13 cellular contexts compared by ENCODE assay signal in genomic region chr2:168913171-168913484, GRCh38. TPM values are rescaled to one million over a fixed set of nuclear protein-coding genes. Genes with fewer than 3 reads are reported as not detected.
DNase-seq lines count a peak whose midpoint lies in the region; ATAC-seq, FAIRE-seq and TF ChIP-seq lines count a peak whose summit lies in the region.
"Had no signal": no experiment of that assay in that cellular context is flagged by ENCODE, and none has a peak within 500 bp of the region (broad histone marks: within the 10 kb centered on the region; RNA-seq: fewer than 3 reads in every experiment).

No MANE protein-coding gene starts in this region.

- H3K27me3 ChIP-seq in breast epithelium = no peaks in the 10 kb centered on the region
- H3K27me3 ChIP-seq in HepG2 (ENCODE audit: control insufficient read depth in 1 of 2, insufficient read depth in 2 of 2, low read length in 2 of 2) = peaks cover 2 to 54% of the 10 kb centered on the region in 2 experiments; a peak in 4 of 5 replicates
- H3K27me3 ChIP-seq: upper lobe of left lung had no signal

- no peak for TF ChIP-seq EP300 in HepG2 (IDR thresholded peaks at IDR 0.05; ENCODE audit: low read depth in 2 of 2, low read length in 2 of 2)
- no peak for TF ChIP-seq EP300 in HepG2 (CRISPR knock-in tag; IDR thresholded peaks at IDR 0.05; ENCODE audit: borderline replicate concordance)

- POLR2A ChIA-PET in HepG2 (lab: Yijun Ruan, JAX) = no interaction called here

- H3K27me3 Mint-ChIP-seq in stimulated activated naive CD8-positive, alpha-beta T cell treated with anti-CD3 and anti-CD28 coated beads, Interleukin-15, Interleukin-2, amounts not matched to agents 100 ng/mL and 50 ng/mL, for 24 hours = peaks cover 41% of the 10 kb centered on the region
- peaks cover 55% of the 10 kb centered on the region for H3K27me3 Mint-ChIP-seq in type B pancreatic cell

- TF ChIP-seq RAD21 in HepG2 (CRISPR knock-in tag; IDR thresholded peaks at IDR 0.05) = no peak

- H3K4me2 ChIP-seq in HepG2 (ENCODE audit: low read depth, low read length) = peak overlapping the region; percentile 28; the same call in 1 of the 2 replicates

- peaks cover 3% of the 10 kb centered on the region for H3K9me3 Mint-ChIP-seq in stimulated activated naive CD8-positive, alpha-beta T cell treated with anti-CD3 and anti-CD28 coated beads, Interleukin-15, Interleukin-2, amounts not matched to agents 100 ng/mL and 50 ng/mL, for 24 hours
- no peaks in the 10 kb centered on the region for H3K9me3 Mint-ChIP-seq in type B pancreatic cell

- H3K4me3 ChIP-seq in breast epithelium (peak overlapping the region in 2 of 3 donors; percentile 32 to 62), HepG2 (replicated peaks in 1 of 3; ENCODE audit: insufficient read depth in 1 of 3, low read depth in 2 of 3, low read length in 3 of 3) (no peak overlapping the region)

- FAIRE-seq in HepG2 (lab: Jason Lieb, UNC) = no peak
- FAIRE-seq: GM12891 had no signal

- no peak overlapping the region for H3K27ac Mint-ChIP-seq in stimulated activated naive CD8-positive, alpha-beta T cell treated with anti-CD3 and anti-CD28 coated beads, Interleukin-15, Interleukin-2, amounts not matched to agents 100 ng/mL and 50 ng/mL, for 24 hours
- no peak overlapping the region for H3K27ac Mint-ChIP-seq in type B pancreatic cell
- H3K27ac Mint-ChIP-seq: CD8-positive, alpha-beta memory T cell had no signal

- no peak overlapping the region for H3K9ac ChIP-seq in HepG2 (ENCODE audit: insufficient read depth, low read depth, low read length)

- CTCF ChIA-PET in HepG2 (lab: Yijun Ruan, JAX; ENCODE audit: low intra/inter-chr PET ratio, low total read pairs) = no interaction called here

- no peak for ATAC-seq in stimulated activated naive CD8-positive, alpha-beta T cell treated with anti-CD3 and anti-CD28 coated beads, Interleukin-15, Interleukin-2, amounts not matched to agents 100 U/mL and 50 U/mL, for 24 hours
- peak; percentile 36; the same call in 2 of the 3 replicates for ATAC-seq in HepG2

- no peak for DNase-seq in stimulated activated naive CD8-positive, alpha-beta T cell treated with anti-CD3 and anti-CD28 coated beads, Interleukin-15, Interleukin-2, amounts not matched to agents 100 U/mL and 50 U/mL, for 24 hours
- no peak for DNase-seq in breast epithelium (ENCODE audit: low spot score in 2 of 2)
- DNase-seq in HepG2 (ENCODE audit: low spot score) = no peak
- DNase-seq in type B pancreatic cell (ENCODE audit: extremely low spot score, unreplicated experiment) = no peak
- DNase-seq in stimulated activated naive CD4-positive, alpha-beta T cell treated with Interleukin-2 at 50 U/mL for 16 hours (lab: John Stamatoyannopoulos, UW) = no peak
- DNase-seq in NK-92 (lab: John Stamatoyannopoulos, UW; ENCODE audit: unreplicated experiment) = no peak
- no peak for DNase-seq in activated CD4-positive, alpha-beta T cell treated with anti-CD3 and anti-CD28 coated beads for 48 hours
- DNase-seq: CD8-positive, alpha-beta memory T cell; stimulated activated CD4-positive, alpha-beta T cell treated with anti-CD3 and anti-CD28 coated beads, Interleukin-4, amount 100 ng/mL, for 1 hour had no signal

- no peaks in the 10 kb centered on the region for H3K36me3 Mint-ChIP-seq in stimulated activated naive CD8-positive, alpha-beta T cell treated with anti-CD3 and anti-CD28 coated beads, Interleukin-15, Interleukin-2, amounts not matched to agents 100 ng/mL and 50 ng/mL, for 24 hours (ENCODE audit: low read depth)
- H3K36me3 Mint-ChIP-seq in type B pancreatic cell = no peaks in the 10 kb centered on the region

- no TSS peak for BruUV-seq in HepG2 (replicated peaks; lab: Mats Ljungman, UMichigan)

- H3K9me3 ChIP-seq in breast epithelium (no peaks in the 10 kb centered on the region), HepG2 (ENCODE audit: low read length) (no peaks in the 10 kb centered on the region)
- H3K9me3 ChIP-seq: upper lobe of left lung had no signal

- H3K36me3 ChIP-seq in breast epithelium (no peaks in the 10 kb centered on the region), HepG2 (replicated peaks in 1 of 2; ENCODE audit: control insufficient read depth in 1 of 2, insufficient read depth in 2 of 2, low read length in 2 of 2) (no peaks in the 10 kb centered on the region)
- H3K36me3 ChIP-seq: upper lobe of left lung had no signal

- H3K79me2 ChIP-seq in HepG2 (ENCODE audit: insufficient read depth, low read length) = no peaks in the 10 kb centered on the region

- H3K27ac ChIP-seq in breast epithelium (peak overlapping the region; percentile 15 to 72), HepG2 (ENCODE audit: extremely low read length, insufficient read depth, low read length) (no peak overlapping the region)
- H3K27ac ChIP-seq: epithelial cell of prostate, upper lobe of left lung had no signal

- H3K4me1 Mint-ChIP-seq in stimulated activated naive CD8-positive, alpha-beta T cell treated with anti-CD3 and anti-CD28 coated beads, Interleukin-15, Interleukin-2, amounts not matched to agents 100 ng/mL and 50 ng/mL, for 24 hours (ENCODE audit: low read depth) = peaks cover 15% of the 10 kb centered on the region
- H3K4me1 Mint-ChIP-seq in type B pancreatic cell (ENCODE audit: unreplicated experiment) = peaks cover 22% of the 10 kb centered on the region

- WGBS in HepG2 (ENCODE audit: low lambda C conversion rate) = 52% methylated on average over 8 of the region's 8 CpGs

- no peaks in the 10 kb centered on the region for H3K4me1 ChIP-seq in breast epithelium
- H3K4me1 ChIP-seq in HepG2 (ENCODE audit: insufficient read depth, low read length) = no peaks in the 10 kb centered on the region

- in situ Hi-C loops in HepG2 (cut with HindIII; ENCODE audit: extremely low pct_ligation_motif_present, low pct_unique_long_range_greater_than_20kb) = loop anchor here (25.0 kb wide), 1 partner anchor 776 kb away; no protein-coding TSS in a partner anchor

- no peaks in the 10 kb centered on the region for H4K20me1 ChIP-seq in HepG2 (ENCODE audit: insufficient read depth, low read length)

- TF ChIP-seq CTCF in breast epithelium (IDR thresholded peaks at IDR 0.05) = no peak
- TF ChIP-seq CTCF in HepG2 (CRISPR knock-in tag; IDR thresholded peaks at IDR 0.05) = no peak
- no peak for TF ChIP-seq CTCF in type B pancreatic cell (conservative IDR thresholded peaks at IDR 0.05)

- peak overlapping the region; percentile 41 for H3K4me3 Mint-ChIP-seq in stimulated activated naive CD8-positive, alpha-beta T cell treated with anti-CD3 and anti-CD28 coated beads, Interleukin-15, Interleukin-2, amounts not matched to agents 100 ng/mL and 50 ng/mL, for 24 hours
- peak overlapping the region; percentile 62 for H3K4me3 Mint-ChIP-seq in type B pancreatic cell

- intact Hi-C loops in breast epithelium (cut with DNase I; ENCODE audit: low total_unique reads) = loop anchor here (2.0 kb wide), 1 partner anchor 68 kb away; no protein-coding TSS in a partner anchor
- intact Hi-C loops in HepG2 (cut with micrococcal nuclease; ENCODE audit: unreplicated experiment) = no loop called here

- TF ChIP-seq POLR2A in breast epithelium (IDR thresholded peaks at IDR 0.05) (no peak), HepG2 (IDR thresholded peaks at IDR 0.05; ENCODE audit: insufficient read depth in 1 of 2, low read depth in 2 of 2, low read length in 2 of 2) (no peak)

- H2AFZ ChIP-seq in HepG2 (ENCODE audit: low read length) = no peak overlapping the region

RNA-seq across cellular contexts. Expression of gene G6PC2, which starts 12.0 kb away (rescaled TPM):
- total RNA-seq in breast epithelium = not detected
- not detected in 2 replicates for total RNA-seq in HepG2 (2016; rRNA removed; fragmentation: Illumina TruSeq; extraction: Trizol)
- not detected in 2 replicates for total RNA-seq in HepG2 (2016; cell fraction: cytosol; rRNA removed; fragmentation: Illumina TruSeq; extraction: Trizol; ENCODE audit: low read depth)
- total RNA-seq in HepG2 (2016; cell fraction: insoluble cytoplasmic fraction; rRNA removed; fragmentation: Illumina TruSeq; extraction: Trizol) = not detected in 2 replicates
- not detected in 2 replicates for total RNA-seq in HepG2 (2016; cell fraction: membrane; rRNA removed; fragmentation: Illumina TruSeq; extraction: Trizol)
- not detected in 2 replicates for total RNA-seq in HepG2 (2016; cell fraction: nucleus; rRNA removed; fragmentation: Illumina TruSeq; extraction: Trizol)
- not detected in 2 replicates for polyA plus RNA-seq in HepG2 (2011; rRNA removed)
- polyA plus RNA-seq in HepG2 (2011; cell fraction: cytosol; rRNA removed) = not detected in 2 replicates
- not detected in 2 replicates for polyA plus RNA-seq in HepG2 (2011; cell fraction: nucleus; rRNA removed)
- polyA plus RNA-seq in HepG2 (2012) = not detected in 2 replicates
- not detected in 2 replicates for polyA plus RNA-seq in HepG2 (2016; cell fraction: cytosol; fragmentation: Illumina TruSeq; extraction: Trizol; ENCODE audit: low read depth)
- polyA plus RNA-seq in HepG2 (2016; cell fraction: insoluble cytoplasmic fraction; fragmentation: Illumina TruSeq; extraction: Trizol; ENCODE audit: low read depth) = not detected in 2 replicates
- not detected in 2 replicates for polyA plus RNA-seq in HepG2 (2016; cell fraction: membrane; fragmentation: Illumina TruSeq; extraction: Trizol; ENCODE audit: low read depth)
- polyA plus RNA-seq in HepG2 (2016; cell fraction: nucleus; fragmentation: Illumina TruSeq; extraction: Trizol; ENCODE audit: insufficient read depth, low read depth) = not detected in 2 replicates
- not detected in 2 replicates for polyA minus RNA-seq in HepG2 (2011; rRNA and poly(A)+ RNA removed; ENCODE audit: low replicate concordance)
- polyA minus RNA-seq in HepG2 (2011; cell fraction: cytosol; rRNA and poly(A)+ RNA removed) = not detected in 2 replicates
- not detected in 2 replicates for polyA minus RNA-seq in HepG2 (2011; cell fraction: nucleus; rRNA and poly(A)+ RNA removed)
- 2.1 and 2.8 TPM in 2 replicates for total RNA-seq in type B pancreatic cell (ENCODE audit: low replicate concordance)
- total RNA-seq: CD8-positive, alpha-beta memory T cell; upper lobe of left lung had no signal
- polyA plus RNA-seq: CD8-positive, alpha-beta memory T cell had no signal

RNA-seq across cellular contexts. Expression of gene SPC25, which starts 22.9 kb away (rescaled TPM):
- 1 to 10 TPM in 2 of 3 donors, not detected in 1; 1.0 to 1.1 TPM for total RNA-seq in breast epithelium
- 26.5 and 45.9 TPM in 2 replicates for total RNA-seq in HepG2 (2016; rRNA removed; fragmentation: Illumina TruSeq; extraction: Trizol)
- 7.1 and 10.1 TPM in 2 replicates for total RNA-seq in HepG2 (2016; cell fraction: cytosol; rRNA removed; fragmentation: Illumina TruSeq; extraction: Trizol; ENCODE audit: low read depth)
- 26.5 and 47.6 TPM in 2 replicates for total RNA-seq in HepG2 (2016; cell fraction: insoluble cytoplasmic fraction; rRNA removed; fragmentation: Illumina TruSeq; extraction: Trizol)
- 8.5 and 9.2 TPM in 2 replicates for total RNA-seq in HepG2 (2016; cell fraction: membrane; rRNA removed; fragmentation: Illumina TruSeq; extraction: Trizol)
- 18.6 and 21.5 TPM in 2 replicates for total RNA-seq in HepG2 (2016; cell fraction: nucleus; rRNA removed; fragmentation: Illumina TruSeq; extraction: Trizol)
- 6.9 and 11.3 TPM in 2 replicates for polyA plus RNA-seq in HepG2 (2011; rRNA removed)
- 4.7 and 6.1 TPM in 2 replicates for polyA plus RNA-seq in HepG2 (2011; cell fraction: cytosol; rRNA removed)
- polyA plus RNA-seq in HepG2 (2011; cell fraction: nucleus; rRNA removed) = 1.9 and 2.6 TPM in 2 replicates
- polyA plus RNA-seq in HepG2 (2012) = 6.5 and 18.6 TPM in 2 replicates
- polyA plus RNA-seq in HepG2 (2016; cell fraction: cytosol; fragmentation: Illumina TruSeq; extraction: Trizol; ENCODE audit: low read depth) = 5.9 and 7.9 TPM in 2 replicates
- polyA plus RNA-seq in HepG2 (2016; cell fraction: insoluble cytoplasmic fraction; fragmentation: Illumina TruSeq; extraction: Trizol; ENCODE audit: low read depth) = 63.6 and 67.5 TPM in 2 replicates
- polyA plus RNA-seq in HepG2 (2016; cell fraction: membrane; fragmentation: Illumina TruSeq; extraction: Trizol; ENCODE audit: low read depth) = 7.4 and 7.6 TPM in 2 replicates
- 21.4 and 23.9 TPM in 2 replicates for polyA plus RNA-seq in HepG2 (2016; cell fraction: nucleus; fragmentation: Illumina TruSeq; extraction: Trizol; ENCODE audit: insufficient read depth, low read depth)
- polyA minus RNA-seq in HepG2 (2011; rRNA and poly(A)+ RNA removed; ENCODE audit: low replicate concordance) = 16.3 and 23.5 TPM in 2 replicates
- 2.7 and 4.8 TPM in 2 replicates for polyA minus RNA-seq in HepG2 (2011; cell fraction: cytosol; rRNA and poly(A)+ RNA removed)
- polyA minus RNA-seq in HepG2 (2011; cell fraction: nucleus; rRNA and poly(A)+ RNA removed) = 24.6 and 28.3 TPM in 2 replicates
- 8.2 and 25.2 TPM in 2 replicates for total RNA-seq in type B pancreatic cell (ENCODE audit: low replicate concordance)
- polyA plus RNA-seq: CD8-positive, alpha-beta memory T cell had no signal

Comparison
In these comparisons a context has a peak if more than half of its experiments do, and no peak if none do; other contexts are left out.
1. H3K4me3 ChIP-seq: peak in breast epithelium (2 of 3); none in HepG2 (0 of 3).